In genomic region chr9:96383165-96383939, GRCh38 we compare ENCODE assay signal across 8 cellular contexts. TPM values are rescaled to one million over a fixed set of nuclear protein-coding genes. Genes with fewer than 3 reads are reported as not detected.
DNase-seq lines count a peak whose midpoint lies in the region; ATAC-seq and TF ChIP-seq lines count a peak whose summit lies in the region.

TSS of gene SLC35D2 (minus strand) at chr9:96383711. CDS start at chr9:96383634, 77 bp downstream.

- TF ChIP-seq CTCF in astrocyte of the cerebellum (IDR thresholded peaks at IDR 0.05; ENCODE audit: low read depth, low read length, missing control alignments) (no peak), osteocyte (IDR thresholded peaks at IDR 0.05) (no peak)

- peak within 1 kb of the TSS; percentile 86 for H3K4me3 Mint-ChIP-seq in osteocyte (ENCODE audit: unreplicated experiment)

- peak within 1 kb of the TSS; percentile 49 for H3K4me3 ChIP-seq in astrocyte of the cerebellum (ENCODE audit: low read depth, low read length)
- no peak within 1 kb of the TSS for H3K4me3 ChIP-seq in SJCRH30

- peaks cover 11% of the 10 kb centered on the region for H3K36me3 Mint-ChIP-seq in osteocyte (ENCODE audit: unreplicated experiment)

- in situ Hi-C loops in astrocyte of the cerebellum (cut with HindIII; ENCODE audit: low sequenced_read_pairs), result no loop called here

- peak in 4 of 6 experiments; percentile 2 to 15 (median 4) for DNase-seq in stimulated activated naive CD4-positive, alpha-beta T cell (lab: John Stamatoyannopoulos, UW)
- no peak for DNase-seq in stimulated activated naive CD4-positive, alpha-beta T cell treated with Interleukin-2 at 50 U/mL for 16 hours (lab: John Stamatoyannopoulos, UW)
- peak; percentile 46 for DNase-seq in NCI-H510A treated with DMSO at 0.1 percent for 48 hours (lab: John Stamatoyannopoulos, UW)
- DNase-seq in astrocyte of the cerebellum (ENCODE audit: low read depth), result no peak
- DNase-seq in left cardiac atrium, result peak; percentile 76
- peak; percentile 84 for DNase-seq in osteocyte (ENCODE audit: extremely low spot score, unreplicated experiment)
- no peak for DNase-seq in SJCRH30
- no peak for DNase-seq in NCI-H187 (lab: John Stamatoyannopoulos, UW)

- H3K27ac ChIP-seq in SJCRH30, result no peak within 1 kb of the TSS

- no peaks in the 10 kb centered on the region for H3K27me3 Mint-ChIP-seq in osteocyte (ENCODE audit: unreplicated experiment)

- ATAC-seq in left cardiac atrium, result peak; percentile 96 to 98

- H3K4me1 Mint-ChIP-seq in osteocyte (ENCODE audit: unreplicated experiment), result peaks cover 39% of the 10 kb centered on the region

- peak within 1 kb of the TSS; percentile 83 for H3K27ac Mint-ChIP-seq in osteocyte (ENCODE audit: unreplicated experiment)

- H3K9me3 Mint-ChIP-seq in osteocyte (ENCODE audit: unreplicated experiment), result no peaks in the 10 kb centered on the region

- H3K36me3 ChIP-seq in SJCRH30, result peaks cover 36% of the 10 kb centered on the region

- no peaks in the 10 kb centered on the region for H3K27me3 ChIP-seq in SJCRH30

- peaks cover 9% of the 10 kb centered on the region; the same call in 1 of the 2 replicates for H3K4me1 ChIP-seq in SJCRH30

- intact Hi-C loops in left cardiac atrium (cut with DNase I), result no loop called here

- H3K9me3 ChIP-seq in SJCRH30 (replicated peaks), result no peaks in the 10 kb centered on the region

RNA-seq across cellular contexts. Expression of gene SLC35D2, which starts in this region (rescaled TPM):
- total RNA-seq in left cardiac atrium (10 to 100 TPM; 14.1 to 14.2 TPM), osteocyte (18.3 and 20.2 TPM in 2 replicates)
- 0.20 TPM in 2 replicates for total RNA-seq in SJCRH30 (2014; rRNA removed; shearing (Covaris generic))

Comparison
In these comparisons a context has a peak if more than half of its experiments do, and no peak if none do; other contexts are left out.
1. RNA of gene SLC35D2 (total RNA-seq): 18.3 to 20.2 TPM in osteocyte and 14.1 to 14.2 TPM in left cardiac atrium; 0.20 TPM in SJCRH30; every median in the first group is over 10 times any median in the second.
2. DNase-seq: peak in stimulated activated naive CD4-positive, alpha-beta T cell (4 of 6), NCI-H510A treated with DMSO at 0.1 percent for 48 hours (single experiment), left cardiac atrium (single experiment) and osteocyte (single experiment); none in stimulated activated naive CD4-positive, alpha-beta T cell treated with Interleukin-2 at 50 U/mL for 16 hours (single experiment), astrocyte of the cerebellum (single experiment), SJCRH30 (0 of 2) and NCI-H187 (0 of 2).